Comparison of ENCODE assay signal across 1 cellular context in genomic region chr4:85474818-85475630, GRCh38.
TF ChIP-seq lines count a peak whose summit lies in the region.

ARHGAP24 (plus strand) TSS chr4:85475150.

TF ChIP-seq in HepG2, 621 proteins besides CTCF, POLR2A, EP300 and RAD21 (continued from another document):
- TF ChIP-seq ZNF318 (CRISPR knock-in tag; IDR thresholded peaks at IDR 0.05), result no peak
- peak; percentile 37; the same call in 1 of the 2 replicates for TF ChIP-seq ZNF891 (CRISPR knock-in tag; IDR thresholded peaks at IDR 0.05)
- TF ChIP-seq ZNF644 (CRISPR knock-in tag; IDR thresholded peaks at IDR 0.05; ENCODE audit: low read depth), result peak; percentile 74
- TF ChIP-seq MIER3 (CRISPR knock-in tag; IDR thresholded peaks at IDR 0.05; ENCODE audit: borderline replicate concordance), result peak; percentile 59; the same call in 1 of the 2 replicates
- no peak for TF ChIP-seq ZNF547 (CRISPR knock-in tag; IDR thresholded peaks at IDR 0.05)
- peak; percentile 44; the same call in 1 of the 2 replicates for TF ChIP-seq ATF2 (CRISPR knock-in tag; IDR thresholded peaks at IDR 0.05)
- TF ChIP-seq TCF7 (IDR thresholded peaks at IDR 0.05; ENCODE audit: low read depth), result peak; percentile 71; the same call in 1 of the 2 replicates
- TF ChIP-seq ZNF124 (CRISPR knock-in tag; IDR thresholded peaks at IDR 0.05), result no peak
- TF ChIP-seq ZNF33B (CRISPR knock-in tag; IDR thresholded peaks at IDR 0.05), result no peak
- no peak for TF ChIP-seq KLF9 (CRISPR knock-in tag; IDR thresholded peaks at IDR 0.05; ENCODE audit: low read depth)
- 0 out of 2 replicates have a peak, but pooled peaks have one; percentile 37 for TF ChIP-seq MEIS2 (CRISPR knock-in tag; IDR thresholded peaks at IDR 0.05)
- TF ChIP-seq POGZ (CRISPR knock-in tag; IDR thresholded peaks at IDR 0.05), result peak; percentile 82
- peak; percentile 19; the same call in 1 of the 2 replicates for TF ChIP-seq NR2C2 (CRISPR knock-in tag; IDR thresholded peaks at IDR 0.05; ENCODE audit: borderline replicate concordance)
- TF ChIP-seq KLF6 (CRISPR knock-in tag; IDR thresholded peaks at IDR 0.05), result peak; percentile 58; the same call in 1 of the 2 replicates
- TF ChIP-seq ZNF296 (CRISPR knock-in tag; conservative IDR thresholded peaks at IDR 0.05), result no peak
- peak; percentile 99 for TF ChIP-seq SIX4 (CRISPR knock-in tag; IDR thresholded peaks at IDR 0.05)
- no peak for TF ChIP-seq ZNF484 (CRISPR knock-in tag; IDR thresholded peaks at IDR 0.05; ENCODE audit: borderline replicate concordance, low read depth)
- no peak for TF ChIP-seq SNRNP70 (IDR thresholded peaks at IDR 0.05; ENCODE audit: low read depth, low read length)
- 0 out of 2 replicates have a peak, but pooled peaks have one; percentile 12 for TF ChIP-seq ZFX (CRISPR knock-in tag; IDR thresholded peaks at IDR 0.05; ENCODE audit: low read depth)
- peak; percentile 64; the same call in 1 of the 2 replicates for TF ChIP-seq NCOR1 (IDR thresholded peaks at IDR 0.05; ENCODE audit: borderline replicate concordance, low read length)
- TF ChIP-seq, protein P1, sequence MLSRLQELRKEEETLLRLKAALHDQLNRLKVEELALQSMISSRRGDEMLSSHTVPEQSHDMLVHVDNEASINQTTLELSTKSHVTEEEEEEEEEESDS (CRISPR knock-in tag; IDR thresholded peaks at IDR 0.05; ENCODE audit: borderline replicate concordance), result no peak
- TF ChIP-seq ZMYM4 (CRISPR knock-in tag; IDR thresholded peaks at IDR 0.05), result peak; percentile 78
- no peak for TF ChIP-seq ESRRA (CRISPR knock-in tag; IDR thresholded peaks at IDR 0.05; ENCODE audit: low read depth)
- TF ChIP-seq ZNF816 (CRISPR knock-in tag; IDR thresholded peaks at IDR 0.05; ENCODE audit: borderline replicate concordance), result no peak
- TF ChIP-seq JARID2 (CRISPR knock-in tag; IDR thresholded peaks at IDR 0.05; ENCODE audit: insufficient replicate concordance), result no peak
- no peak for TF ChIP-seq ZNF768 (CRISPR knock-in tag; IDR thresholded peaks at IDR 0.05)
- no peak for TF ChIP-seq SRSF1 (optimal IDR thresholded peaks at IDR 0.05; ENCODE audit: low read depth, low read length)
- no peak for TF ChIP-seq HCFC1 (IDR thresholded peaks at IDR 0.05; ENCODE audit: low read depth, low read length)
- no peak for TF ChIP-seq ATM (IDR thresholded peaks at IDR 0.05; ENCODE audit: borderline replicate concordance)
- TF ChIP-seq JUNB (CRISPR knock-in tag; IDR thresholded peaks at IDR 0.05; ENCODE audit: borderline replicate concordance), result no peak
- no peak for TF ChIP-seq SP4 (CRISPR knock-in tag; IDR thresholded peaks at IDR 0.05)
- TF ChIP-seq ARID2 (CRISPR knock-in tag; IDR thresholded peaks at IDR 0.05; ENCODE audit: borderline replicate concordance), result no peak
- TF ChIP-seq CAMTA2 (CRISPR knock-in tag; IDR thresholded peaks at IDR 0.05; ENCODE audit: borderline replicate concordance), result no peak
- TF ChIP-seq CENPX (CRISPR knock-in tag; IDR thresholded peaks at IDR 0.05), result no peak
- no peak for TF ChIP-seq ZNF772 (CRISPR knock-in tag; IDR thresholded peaks at IDR 0.05)
- TF ChIP-seq LCORL (IDR thresholded peaks at IDR 0.05), result no peak
- TF ChIP-seq LCORL (CRISPR knock-in tag; IDR thresholded peaks at IDR 0.05), result 0 out of 2 replicates have a peak, but pooled peaks have one; percentile 22
TF ChIP-seq in HepG2: peak in this region for 146.
